ENCODE assay signal across 1 cellular context in genomic region chr18:24515721-24516120, GRCh38.
TF ChIP-seq lines count a peak whose summit lies in the region.

No MANE protein-coding gene starts in this region.

TF ChIP-seq in GM23338, 12 proteins besides CTCF, POLR2A, EP300 and RAD21 (continued from another document):
- TF ChIP-seq ZNF462 (CRISPR knock-in tag; IDR thresholded peaks at IDR 0.05) = no peak
- no peak for TF ChIP-seq ZNF331 (CRISPR knock-in tag; IDR thresholded peaks at IDR 0.05; ENCODE audit: low read depth)
- TF ChIP-seq NANOG (IDR thresholded peaks at IDR 0.05; ENCODE audit: borderline replicate concordance) = no peak
- no peak for TF ChIP-seq EZH2phosphoT487 (IDR thresholded peaks at IDR 0.05; ENCODE audit: unreplicated experiment)
- no peak for TF ChIP-seq CREB1 (CRISPR knock-in tag; IDR thresholded peaks at IDR 0.05; ENCODE audit: low read depth)
